In the genomic region with DNA sequence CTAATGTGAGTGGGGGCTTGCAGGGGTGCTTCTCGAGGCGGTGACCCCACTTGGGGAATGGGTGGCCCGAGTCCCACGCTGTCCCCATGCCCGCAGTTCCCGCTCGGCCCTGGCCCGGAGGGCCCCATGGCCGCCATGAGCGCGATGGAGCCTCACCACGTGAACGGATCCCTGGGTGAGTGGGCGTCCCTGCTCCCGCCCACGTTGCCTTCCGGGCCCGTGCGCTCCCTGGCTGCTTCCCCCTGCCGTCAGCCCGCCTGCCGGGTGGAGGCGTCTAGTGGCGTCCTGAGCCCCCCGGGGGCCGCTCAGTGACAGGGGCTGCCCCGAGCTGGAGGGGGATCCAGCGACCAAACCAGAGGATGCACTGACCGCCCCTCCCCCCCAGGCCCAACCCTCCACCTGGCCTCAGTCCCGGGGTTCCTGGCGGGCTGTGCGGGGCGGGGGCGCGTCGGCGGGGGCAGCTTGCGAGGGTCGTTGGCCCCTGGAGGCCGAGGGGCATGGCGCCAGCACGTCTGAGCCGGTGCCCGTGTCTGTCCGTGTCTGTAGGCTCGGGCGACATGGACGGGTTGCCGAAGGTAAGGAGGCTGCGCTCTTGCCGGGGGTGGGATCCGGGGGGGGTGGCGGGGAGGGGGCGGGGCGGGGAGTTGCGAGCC, we compare ENCODE assay signal across 1 cellular context.
TF ChIP-seq lines count a peak whose summit lies in the region.

No MANE protein-coding gene starts in this region.

TF ChIP-seq in K562, 482 proteins besides CTCF, POLR2A, EP300 and RAD21 (continues in another document):
- TF ChIP-seq CREM (IDR thresholded peaks at IDR 0.05; ENCODE audit: low read depth) = peak; percentile 59
- TF ChIP-seq IRF1 (CRISPR knock-in tag; IDR thresholded peaks at IDR 0.05; ENCODE audit: borderline replicate concordance) = no peak
- no peak for TF ChIP-seq ZNF699 (CRISPR knock-in tag; IDR thresholded peaks at IDR 0.05; ENCODE audit: insufficient replicate concordance)
- TF ChIP-seq, protein P1, sequence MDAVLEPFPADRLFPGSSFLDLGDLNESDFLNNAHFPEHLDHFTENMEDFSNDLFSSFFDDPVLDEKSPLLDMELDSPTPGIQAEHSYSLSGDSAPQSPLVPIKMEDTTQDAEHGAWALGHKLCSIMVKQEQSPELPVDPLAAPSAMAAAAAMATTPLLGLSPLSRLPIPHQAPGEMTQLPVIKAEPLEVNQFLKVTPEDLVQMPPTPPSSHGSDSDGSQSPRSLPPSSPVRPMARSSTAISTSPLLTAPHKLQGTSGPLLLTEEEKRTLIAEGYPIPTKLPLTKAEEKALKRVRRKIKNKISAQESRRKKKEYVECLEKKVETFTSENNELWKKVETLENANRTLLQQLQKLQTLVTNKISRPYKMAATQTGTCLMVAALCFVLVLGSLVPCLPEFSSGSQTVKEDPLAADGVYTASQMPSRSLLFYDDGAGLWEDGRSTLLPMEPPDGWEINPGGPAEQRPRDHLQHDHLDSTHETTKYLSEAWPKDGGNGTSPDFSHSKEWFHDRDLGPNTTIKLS (IDR thresholded peaks at IDR 0.05; ENCODE audit: borderline replicate concordance, low read depth) = no peak
- peak; percentile 25 for TF ChIP-seq PHF20 (IDR thresholded peaks at IDR 0.05; ENCODE audit: partially characterized antibody)
- no peak for TF ChIP-seq ARID2 (IDR thresholded peaks at IDR 0.05)
- no peak for TF ChIP-seq NBN (IDR thresholded peaks at IDR 0.05; ENCODE audit: low read depth)
- TF ChIP-seq GATAD2B (IDR thresholded peaks at IDR 0.05; ENCODE audit: borderline replicate concordance) = no peak
- peak; percentile 56 for TF ChIP-seq CCNT2 (IDR thresholded peaks at IDR 0.05; ENCODE audit: borderline replicate concordance, extremely low read depth, insufficient read length, low read depth, low read length)
- no peak; the same call in 1 of the 2 replicates for TF ChIP-seq HCFC1 (IDR thresholded peaks at IDR 0.05; ENCODE audit: low read depth, low read length)
- TF ChIP-seq TBP (optimal IDR thresholded peaks at IDR 0.05; ENCODE audit: low read depth, low read length) = no peak
- TF ChIP-seq, protein P2, sequence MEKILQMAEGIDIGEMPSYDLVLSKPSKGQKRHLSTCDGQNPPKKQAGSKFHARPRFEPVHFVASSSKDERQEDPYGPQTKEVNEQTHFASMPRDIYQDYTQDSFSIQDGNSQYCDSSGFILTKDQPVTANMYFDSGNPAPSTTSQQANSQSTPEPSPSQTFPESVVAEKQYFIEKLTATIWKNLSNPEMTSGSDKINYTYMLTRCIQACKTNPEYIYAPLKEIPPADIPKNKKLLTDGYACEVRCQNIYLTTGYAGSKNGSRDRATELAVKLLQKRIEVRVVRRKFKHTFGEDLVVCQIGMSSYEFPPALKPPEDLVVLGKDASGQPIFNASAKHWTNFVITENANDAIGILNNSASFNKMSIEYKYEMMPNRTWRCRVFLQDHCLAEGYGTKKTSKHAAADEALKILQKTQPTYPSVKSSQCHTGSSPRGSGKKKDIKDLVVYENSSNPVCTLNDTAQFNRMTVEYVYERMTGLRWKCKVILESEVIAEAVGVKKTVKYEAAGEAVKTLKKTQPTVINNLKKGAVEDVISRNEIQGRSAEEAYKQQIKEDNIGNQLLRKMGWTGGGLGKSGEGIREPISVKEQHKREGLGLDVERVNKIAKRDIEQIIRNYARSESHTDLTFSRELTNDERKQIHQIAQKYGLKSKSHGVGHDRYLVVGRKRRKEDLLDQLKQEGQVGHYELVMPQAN (IDR thresholded peaks at IDR 0.05; ENCODE audit: borderline replicate concordance) = no peak
- no peak for TF ChIP-seq BACH1 (tag; IDR thresholded peaks at IDR 0.05)
- TF ChIP-seq ZNF121 (CRISPR knock-in tag; conservative IDR thresholded peaks at IDR 0.05) = no peak
- TF ChIP-seq HNRNPLL (IDR thresholded peaks at IDR 0.05; ENCODE audit: low read depth, low read length, poor library complexity, severe bottlenecking) = no peak
- TF ChIP-seq CBX3 (IDR thresholded peaks at IDR 0.05; ENCODE audit: borderline replicate concordance in 1 of 2, low read length in 2 of 2) = no peak
- TF ChIP-seq CREB1 (IDR thresholded peaks at IDR 0.05) = peak; percentile 12; the same call in 1 of the 2 replicates
- peak; percentile 55 for TF ChIP-seq CREB1 (CRISPR knock-in tag; IDR thresholded peaks at IDR 0.05)
- TF ChIP-seq NR3C1 (CRISPR knock-in tag; IDR thresholded peaks at IDR 0.05) = no peak
- TF ChIP-seq ZNF3 (CRISPR knock-in tag; IDR thresholded peaks at IDR 0.05) = no peak
- no peak for TF ChIP-seq THRAP3 (IDR thresholded peaks at IDR 0.05; ENCODE audit: borderline replicate concordance)
- TF ChIP-seq RCOR1 (IDR thresholded peaks at IDR 0.05; ENCODE audit: borderline replicate concordance in 1 of 2, low read depth in 2 of 2, low read length in 2 of 2) = no peak
- no peak for TF ChIP-seq NFE2 (IDR thresholded peaks at IDR 0.05; ENCODE audit: low read depth)
- no peak for TF ChIP-seq ATF4 (CRISPR knock-in tag; IDR thresholded peaks at IDR 0.05)
- no peak for TF ChIP-seq CBFB (CRISPR knock-in tag; IDR thresholded peaks at IDR 0.05)
- 0 out of 2 replicates have a peak, but pooled peaks have one; percentile 36 for TF ChIP-seq HDAC8 (tag; IDR thresholded peaks at IDR 0.05)
- no peak for TF ChIP-seq KAT2B (IDR thresholded peaks at IDR 0.05; ENCODE audit: low read depth, low read length)
- TF ChIP-seq RUNX1 (IDR thresholded peaks at IDR 0.05; ENCODE audit: low read depth) = peak; percentile 11; the same call in 1 of the 2 replicates
- TF ChIP-seq HMG20B (CRISPR knock-in tag; IDR thresholded peaks at IDR 0.05) = no peak
- TF ChIP-seq SOX6 (IDR thresholded peaks at IDR 0.05) = no peak
- TF ChIP-seq ZBTB12 (CRISPR knock-in tag; IDR thresholded peaks at IDR 0.05) = no peak
- no peak for TF ChIP-seq ZZZ3 (IDR thresholded peaks at IDR 0.05)
- no peak for TF ChIP-seq ARHGAP35 (IDR thresholded peaks at IDR 0.05; ENCODE audit: partially characterized antibody)
- no peak for TF ChIP-seq THAP12 (CRISPR knock-in tag; IDR thresholded peaks at IDR 0.05)
- no peak for TF ChIP-seq KLF16 (IDR thresholded peaks at IDR 0.05)
- TF ChIP-seq ZNF146 (CRISPR knock-in tag; IDR thresholded peaks at IDR 0.05; ENCODE audit: unreplicated experiment) = no peak
- no peak for TF ChIP-seq SLC30A9 (CRISPR knock-in tag; IDR thresholded peaks at IDR 0.05)
- no peak for TF ChIP-seq SPI1 (IDR thresholded peaks at IDR 0.05; ENCODE audit: borderline replicate concordance, low read depth, low read length)
- no peak for TF ChIP-seq MTA1 (IDR thresholded peaks at IDR 0.05; ENCODE audit: borderline replicate concordance)
- no peak for TF ChIP-seq ZBTB49 (CRISPR knock-in tag; IDR thresholded peaks at IDR 0.05; ENCODE audit: borderline replicate concordance)
- TF ChIP-seq JUND (IDR thresholded peaks at IDR 0.05; ENCODE audit: borderline replicate concordance, low read depth, low read length) = no peak
- no peak for TF ChIP-seq JUND (tag; IDR thresholded peaks at IDR 0.05; ENCODE audit: borderline replicate concordance, low read depth, low read length)
- no peak for TF ChIP-seq BRD9 (IDR thresholded peaks at IDR 0.05; ENCODE audit: low read depth, partially characterized antibody)
- TF ChIP-seq, protein P3, sequence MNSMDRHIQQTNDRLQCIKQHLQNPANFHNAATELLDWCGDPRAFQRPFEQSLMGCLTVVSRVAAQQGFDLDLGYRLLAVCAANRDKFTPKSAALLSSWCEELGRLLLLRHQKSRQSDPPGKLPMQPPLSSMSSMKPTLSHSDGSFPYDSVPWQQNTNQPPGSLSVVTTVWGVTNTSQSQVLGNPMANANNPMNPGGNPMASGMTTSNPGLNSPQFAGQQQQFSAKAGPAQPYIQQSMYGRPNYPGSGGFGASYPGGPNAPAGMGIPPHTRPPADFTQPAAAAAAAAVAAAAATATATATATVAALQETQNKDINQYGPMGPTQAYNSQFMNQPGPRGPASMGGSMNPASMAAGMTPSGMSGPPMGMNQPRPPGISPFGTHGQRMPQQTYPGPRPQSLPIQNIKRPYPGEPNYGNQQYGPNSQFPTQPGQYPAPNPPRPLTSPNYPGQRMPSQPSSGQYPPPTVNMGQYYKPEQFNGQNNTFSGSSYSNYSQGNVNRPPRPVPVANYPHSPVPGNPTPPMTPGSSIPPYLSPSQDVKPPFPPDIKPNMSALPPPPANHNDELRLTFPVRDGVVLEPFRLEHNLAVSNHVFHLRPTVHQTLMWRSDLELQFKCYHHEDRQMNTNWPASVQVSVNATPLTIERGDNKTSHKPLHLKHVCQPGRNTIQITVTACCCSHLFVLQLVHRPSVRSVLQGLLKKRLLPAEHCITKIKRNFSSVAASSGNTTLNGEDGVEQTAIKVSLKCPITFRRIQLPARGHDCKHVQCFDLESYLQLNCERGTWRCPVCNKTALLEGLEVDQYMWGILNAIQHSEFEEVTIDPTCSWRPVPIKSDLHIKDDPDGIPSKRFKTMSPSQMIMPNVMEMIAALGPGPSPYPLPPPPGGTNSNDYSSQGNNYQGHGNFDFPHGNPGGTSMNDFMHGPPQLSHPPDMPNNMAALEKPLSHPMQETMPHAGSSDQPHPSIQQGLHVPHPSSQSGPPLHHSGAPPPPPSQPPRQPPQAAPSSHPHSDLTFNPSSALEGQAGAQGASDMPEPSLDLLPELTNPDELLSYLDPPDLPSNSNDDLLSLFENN (IDR thresholded peaks at IDR 0.05; ENCODE audit: low read depth in 2 of 2, low read length in 2 of 2) = no peak
- no peak for TF ChIP-seq ZNF766 (CRISPR knock-in tag; conservative IDR thresholded peaks at IDR 0.05)
- TF ChIP-seq SAP30 (IDR thresholded peaks at IDR 0.05; ENCODE audit: borderline replicate concordance, insufficient read depth, low read depth, low read length, poor library complexity, severe bottlenecking) = no peak
- TF ChIP-seq ELF1 (tag; IDR thresholded peaks at IDR 0.05) = no peak
- TF ChIP-seq KHSRP (IDR thresholded peaks at IDR 0.05) = no peak
- TF ChIP-seq ZNF280B (CRISPR knock-in tag; IDR thresholded peaks at IDR 0.05) = no peak
- TF ChIP-seq RBFOX2 (IDR thresholded peaks at IDR 0.05; ENCODE audit: low read depth, low read length) = peak; percentile 75
